In genomic region chr10:125866421-125867029, GRCh38 we compare ENCODE assay signal across 1 cellular context.
TF ChIP-seq lines count a peak whose summit lies in the region.

No MANE protein-coding gene starts in this region.

TF ChIP-seq in IMR-90, 13 proteins besides CTCF, POLR2A, EP300 and RAD21:
- no peak for TF ChIP-seq CEBPB (IDR thresholded peaks at IDR 0.05; ENCODE audit: low read depth, low read length)
- TF ChIP-seq RCOR1 (IDR thresholded peaks at IDR 0.05; ENCODE audit: insufficient replicate concordance, low read length), result no peak
- TF ChIP-seq BHLHE40 (IDR thresholded peaks at IDR 0.05; ENCODE audit: low read depth, low read length), result no peak
